In the genomic region with DNA sequence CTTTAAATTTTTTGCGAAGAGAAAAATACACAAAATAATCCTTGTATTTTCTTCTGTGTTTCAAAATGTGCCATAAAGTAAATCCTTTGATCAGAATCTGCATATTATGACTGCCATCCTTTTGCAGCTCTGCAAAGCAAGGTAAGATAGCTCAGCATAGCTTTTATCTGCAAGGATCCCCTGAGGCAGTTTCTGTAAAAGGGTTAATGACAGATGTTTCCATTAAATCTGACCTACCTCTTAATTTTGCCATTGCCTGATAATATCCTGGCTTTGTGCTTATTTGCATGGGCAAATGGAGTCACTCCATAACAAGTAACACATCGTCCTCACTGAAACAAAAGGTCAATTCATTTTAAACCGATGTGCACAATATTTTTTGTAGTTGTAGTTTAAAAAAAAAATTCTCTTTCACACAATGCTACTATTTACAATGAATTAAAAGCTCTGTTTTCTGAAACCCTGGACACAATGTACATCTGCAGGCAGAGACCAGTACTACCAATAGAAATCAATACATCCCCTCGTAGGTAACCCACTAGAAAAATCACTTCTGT, we compare ENCODE assay signal across 19 cellular contexts.
A peak's percentile ranks its signal among the peaks of the same experiment; 100 is the strongest.
DNase-seq lines count a peak whose midpoint lies in the region; TF ChIP-seq lines count a peak whose summit lies in the region.
"Had no signal": no experiment of that assay in that cellular context is flagged by ENCODE, and none has a peak within 500 bp of the region (broad histone marks: within the 10 kb centered on the region; RNA-seq: fewer than 3 reads in every experiment).

No MANE protein-coding gene starts in this region.

- TF ChIP-seq CTCF in neural cell (IDR thresholded peaks at IDR 0.05; ENCODE audit: poor library complexity, severe bottlenecking) (no peak), breast epithelium (IDR thresholded peaks at IDR 0.05) (no peak)

- H3K4me2 ChIP-seq in neural cell (ENCODE audit: low read length), result no peak overlapping the region
- H3K4me2 ChIP-seq: GM23338 had no signal

- H3K27ac ChIP-seq in neural cell (ENCODE audit: low read length), result no peak overlapping the region
- no peak overlapping the region for H3K27ac ChIP-seq in breast epithelium
- H3K27ac ChIP-seq: Peyer's patch had no signal

- H2AFZ ChIP-seq in neural cell (ENCODE audit: low read depth, low read length), result peak overlapping the region; percentile 19
- H2AFZ ChIP-seq: GM23338 had no signal

- H3K4me3 ChIP-seq in neural cell (ENCODE audit: low read length) (no peak overlapping the region), breast epithelium (no peak overlapping the region)
- H3K4me3 ChIP-seq: GM23338, MG63, Peyer's patch had no signal

- peaks cover 0 to 5% of the 10 kb centered on the region in 2 donors for H3K4me1 ChIP-seq in breast epithelium

- TF ChIP-seq EP300 in neural cell (conservative IDR thresholded peaks at IDR 0.05; ENCODE audit: poor library complexity, severe bottlenecking), result no peak

- intact Hi-C loops in breast epithelium (cut with DNase I; ENCODE audit: low total_unique reads), result no loop called here

- TF ChIP-seq RAD21 in neural cell (conservative IDR thresholded peaks at IDR 0.05), result no peak

- H4K20me1 ChIP-seq in neural cell (ENCODE audit: insufficient read depth), result no peaks in the 10 kb centered on the region

- no peaks in the 10 kb centered on the region for H3F3A ChIP-seq in neural cell (ENCODE audit: insufficient read depth, low read length, poor library complexity, severe bottlenecking)

- TF ChIP-seq POLR2A in breast epithelium (IDR thresholded peaks at IDR 0.05), result no peak

- no peaks in the 10 kb centered on the region for H3K79me2 ChIP-seq in neural cell (replicated peaks; ENCODE audit: insufficient read depth, low read length)

- no peaks in the 10 kb centered on the region for H3K9me2 ChIP-seq in neural cell (ENCODE audit: insufficient read depth, low read length)

- H3K27me3 ChIP-seq in neural cell (ENCODE audit: insufficient read depth, low read depth, low read length), result no peaks in the 10 kb centered on the region
- no peaks in the 10 kb centered on the region for H3K27me3 ChIP-seq in breast epithelium
- H3K27me3 ChIP-seq: MG63, Peyer's patch had no signal

- no peak overlapping the region for H3K9ac ChIP-seq in neural cell (ENCODE audit: low read length)

- H3K36me3 ChIP-seq in neural cell (ENCODE audit: insufficient read depth, low read length) (no peaks in the 10 kb centered on the region), breast epithelium (peaks cover 2% of the 10 kb centered on the region)
- H3K36me3 ChIP-seq: MG63, Peyer's patch had no signal

- H3K9me3 ChIP-seq in neural cell (ENCODE audit: low read length) (no peaks in the 10 kb centered on the region), breast epithelium (no peaks in the 10 kb centered on the region)
- H3K9me3 ChIP-seq: Caco-2, MG63, Peyer's patch had no signal

- DNase-seq in NCI-H1417 (lab: John Stamatoyannopoulos, UW), result peak in 2 of 3 experiments; percentile 7 to 73
- no peak for DNase-seq in NCI-H1417 treated with DMSO at 0.1 percent for 48 hours (lab: John Stamatoyannopoulos, UW)
- peak; percentile 75 for DNase-seq in NCI-H146 treated with DMSO at 0.1 percent for 48 hours (lab: John Stamatoyannopoulos, UW; ENCODE audit: unreplicated experiment)
- DNase-seq in NCI-H69 (lab: John Stamatoyannopoulos, UW), result peak; percentile 93
- DNase-seq in mucosa of gallbladder (ENCODE audit: low spot score), result no peak
- no peak for DNase-seq in breast epithelium (ENCODE audit: low spot score in 2 of 2)
- DNase-seq in DMS153 (lab: John Stamatoyannopoulos, UW), result no peak
- DNase-seq: 8988T; Caco-2; CD4-positive, CD25-positive, alpha-beta regulatory T cell; EL; Kasumi-1; MG63; NCI-H1092 treated with DMSO at 0.1 percent for 48 hours; NCI-H187 treated with DMSO at 0.1 percent for 48 hours; NCI-H446 treated with DMSO at 0.1 percent for 48 hours; Peyer's patch had no signal

TF ChIP-seq in neural cell, 6 proteins besides CTCF, POLR2A, EP300 and RAD21:
- TF ChIP-seq TAF1 (IDR thresholded peaks at IDR 0.05; ENCODE audit: low read depth) (no peak), MXI1 (conservative IDR thresholded peaks at IDR 0.05; ENCODE audit: poor library complexity, severe bottlenecking) (no peak), EZH2 (IDR thresholded peaks at IDR 0.05; ENCODE audit: borderline replicate concordance, insufficient read depth, low read length, poor library complexity, severe bottlenecking) (no peak), SMC3 (conservative IDR thresholded peaks at IDR 0.05; ENCODE audit: poor library complexity) (no peak), POLR2AphosphoS5 (IDR thresholded peaks at IDR 0.05) (no peak)
- TF ChIP-seq, protein P1, sequence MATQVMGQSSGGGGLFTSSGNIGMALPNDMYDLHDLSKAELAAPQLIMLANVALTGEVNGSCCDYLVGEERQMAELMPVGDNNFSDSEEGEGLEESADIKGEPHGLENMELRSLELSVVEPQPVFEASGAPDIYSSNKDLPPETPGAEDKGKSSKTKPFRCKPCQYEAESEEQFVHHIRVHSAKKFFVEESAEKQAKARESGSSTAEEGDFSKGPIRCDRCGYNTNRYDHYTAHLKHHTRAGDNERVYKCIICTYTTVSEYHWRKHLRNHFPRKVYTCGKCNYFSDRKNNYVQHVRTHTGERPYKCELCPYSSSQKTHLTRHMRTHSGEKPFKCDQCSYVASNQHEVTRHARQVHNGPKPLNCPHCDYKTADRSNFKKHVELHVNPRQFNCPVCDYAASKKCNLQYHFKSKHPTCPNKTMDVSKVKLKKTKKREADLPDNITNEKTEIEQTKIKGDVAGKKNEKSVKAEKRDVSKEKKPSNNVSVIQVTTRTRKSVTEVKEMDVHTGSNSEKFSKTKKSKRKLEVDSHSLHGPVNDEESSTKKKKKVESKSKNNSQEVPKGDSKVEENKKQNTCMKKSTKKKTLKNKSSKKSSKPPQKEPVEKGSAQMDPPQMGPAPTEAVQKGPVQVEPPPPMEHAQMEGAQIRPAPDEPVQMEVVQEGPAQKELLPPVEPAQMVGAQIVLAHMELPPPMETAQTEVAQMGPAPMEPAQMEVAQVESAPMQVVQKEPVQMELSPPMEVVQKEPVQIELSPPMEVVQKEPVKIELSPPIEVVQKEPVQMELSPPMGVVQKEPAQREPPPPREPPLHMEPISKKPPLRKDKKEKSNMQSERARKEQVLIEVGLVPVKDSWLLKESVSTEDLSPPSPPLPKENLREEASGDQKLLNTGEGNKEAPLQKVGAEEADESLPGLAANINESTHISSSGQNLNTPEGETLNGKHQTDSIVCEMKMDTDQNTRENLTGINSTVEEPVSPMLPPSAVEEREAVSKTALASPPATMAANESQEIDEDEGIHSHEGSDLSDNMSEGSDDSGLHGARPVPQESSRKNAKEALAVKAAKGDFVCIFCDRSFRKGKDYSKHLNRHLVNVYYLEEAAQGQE (IDR thresholded peaks at IDR 0.05; ENCODE audit: borderline replicate concordance), result no peak

Comparison
In these comparisons a context has a peak if more than half of its experiments do, and no peak if none do; other contexts are left out.
1. DNase-seq: peak in NCI-H1417 (2 of 3), NCI-H146 treated with DMSO at 0.1 percent for 48 hours (single experiment) and NCI-H69 (single experiment); none in NCI-H1417 treated with DMSO at 0.1 percent for 48 hours (single experiment), mucosa of gallbladder (single experiment), breast epithelium (0 of 2) and DMS153 (single experiment).